In genomic region chr22:45268958-45269844, GRCh38 we compare ENCODE assay signal across 1 cellular context.
A peak's percentile ranks its signal among the peaks of the same experiment; 100 is the strongest.
TF ChIP-seq lines count a peak whose summit lies in the region.

No MANE protein-coding gene starts in this region.

TF ChIP-seq in HepG2, 621 proteins besides CTCF, POLR2A, EP300 and RAD21 (continued from another document and continues in another):
- TF ChIP-seq, protein P1, sequence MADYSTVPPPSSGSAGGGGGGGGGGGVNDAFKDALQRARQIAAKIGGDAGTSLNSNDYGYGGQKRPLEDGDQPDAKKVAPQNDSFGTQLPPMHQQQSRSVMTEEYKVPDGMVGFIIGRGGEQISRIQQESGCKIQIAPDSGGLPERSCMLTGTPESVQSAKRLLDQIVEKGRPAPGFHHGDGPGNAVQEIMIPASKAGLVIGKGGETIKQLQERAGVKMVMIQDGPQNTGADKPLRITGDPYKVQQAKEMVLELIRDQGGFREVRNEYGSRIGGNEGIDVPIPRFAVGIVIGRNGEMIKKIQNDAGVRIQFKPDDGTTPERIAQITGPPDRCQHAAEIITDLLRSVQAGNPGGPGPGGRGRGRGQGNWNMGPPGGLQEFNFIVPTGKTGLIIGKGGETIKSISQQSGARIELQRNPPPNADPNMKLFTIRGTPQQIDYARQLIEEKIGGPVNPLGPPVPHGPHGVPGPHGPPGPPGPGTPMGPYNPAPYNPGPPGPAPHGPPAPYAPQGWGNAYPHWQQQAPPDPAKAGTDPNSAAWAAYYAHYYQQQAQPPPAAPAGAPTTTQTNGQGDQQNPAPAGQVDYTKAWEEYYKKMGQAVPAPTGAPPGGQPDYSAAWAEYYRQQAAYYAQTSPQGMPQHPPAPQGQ (CRISPR knock-in tag; IDR thresholded peaks at IDR 0.05; ENCODE audit: borderline replicate concordance), result no peak
- TF ChIP-seq MAF1 (CRISPR knock-in tag; IDR thresholded peaks at IDR 0.05; ENCODE audit: borderline replicate concordance), result no peak
- no peak for TF ChIP-seq HNF4G (IDR thresholded peaks at IDR 0.05; ENCODE audit: borderline replicate concordance, low read depth, low read length)
- no peak for TF ChIP-seq HNF4G (CRISPR knock-in tag; IDR thresholded peaks at IDR 0.05; ENCODE audit: borderline replicate concordance, low read depth)
- TF ChIP-seq FOXK2 (IDR thresholded peaks at IDR 0.05), result no peak
- TF ChIP-seq ZNF280B (CRISPR knock-in tag; IDR thresholded peaks at IDR 0.05; ENCODE audit: borderline replicate concordance), result 0 out of 2 replicates have a peak, but pooled peaks have one; percentile 37
- TF ChIP-seq ZBTB38 (CRISPR knock-in tag; IDR thresholded peaks at IDR 0.05), result peak; percentile 37; the same call in 1 of the 2 replicates
- no peak for TF ChIP-seq ZNF615 (CRISPR knock-in tag; IDR thresholded peaks at IDR 0.05; ENCODE audit: borderline replicate concordance)
- no peak for TF ChIP-seq ZNF501 (CRISPR knock-in tag; IDR thresholded peaks at IDR 0.05)
- no peak for TF ChIP-seq ATF1 (CRISPR knock-in tag; IDR thresholded peaks at IDR 0.05)
- TF ChIP-seq, protein P2, sequence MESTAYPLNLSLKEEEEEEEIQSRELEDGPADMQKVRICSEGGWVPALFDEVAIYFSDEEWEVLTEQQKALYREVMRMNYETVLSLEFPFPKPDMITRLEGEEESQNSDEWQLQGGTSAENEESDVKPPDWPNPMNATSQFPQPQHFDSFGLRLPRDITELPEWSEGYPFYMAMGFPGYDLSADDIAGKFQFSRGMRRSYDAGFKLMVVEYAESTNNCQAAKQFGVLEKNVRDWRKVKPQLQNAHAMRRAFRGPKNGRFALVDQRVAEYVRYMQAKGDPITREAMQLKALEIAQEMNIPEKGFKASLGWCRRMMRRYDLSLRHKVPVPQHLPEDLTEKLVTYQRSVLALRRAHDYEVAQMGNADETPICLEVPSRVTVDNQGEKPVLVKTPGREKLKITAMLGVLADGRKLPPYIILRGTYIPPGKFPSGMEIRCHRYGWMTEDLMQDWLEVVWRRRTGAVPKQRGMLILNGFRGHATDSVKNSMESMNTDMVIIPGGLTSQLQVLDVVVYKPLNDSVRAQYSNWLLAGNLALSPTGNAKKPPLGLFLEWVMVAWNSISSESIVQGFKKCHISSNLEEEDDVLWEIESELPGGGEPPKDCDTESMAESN (CRISPR knock-in tag; conservative IDR thresholded peaks at IDR 0.05), result no peak
- TF ChIP-seq ZNF567 (CRISPR knock-in tag; IDR thresholded peaks at IDR 0.05; ENCODE audit: borderline replicate concordance), result no peak; the same call in 1 of the 2 replicates
- TF ChIP-seq ZNF468 (CRISPR knock-in tag; IDR thresholded peaks at IDR 0.05), result no peak
- TF ChIP-seq, protein P3, sequence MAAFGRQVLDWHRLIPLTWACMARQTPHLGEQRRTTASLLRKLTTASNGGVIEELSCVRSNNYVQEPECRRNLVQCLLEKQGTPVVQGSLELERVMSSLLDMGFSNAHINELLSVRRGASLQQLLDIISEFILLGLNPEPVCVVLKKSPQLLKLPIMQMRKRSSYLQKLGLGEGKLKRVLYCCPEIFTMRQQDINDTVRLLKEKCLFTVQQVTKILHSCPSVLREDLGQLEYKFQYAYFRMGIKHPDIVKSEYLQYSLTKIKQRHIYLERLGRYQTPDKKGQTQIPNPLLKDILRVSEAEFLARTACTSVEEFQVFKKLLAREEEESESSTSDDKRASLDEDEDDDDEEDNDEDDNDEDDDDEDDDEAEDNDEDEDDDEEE (CRISPR knock-in tag; IDR thresholded peaks at IDR 0.05), result no peak
- TF ChIP-seq ZBTB37 (CRISPR knock-in tag; IDR thresholded peaks at IDR 0.05), result no peak
- TF ChIP-seq TBX2 (CRISPR knock-in tag; IDR thresholded peaks at IDR 0.05; ENCODE audit: borderline replicate concordance), result no peak
- no peak for TF ChIP-seq MXI1 (IDR thresholded peaks at IDR 0.05; ENCODE audit: borderline replicate concordance, low read depth, low read length)
- TF ChIP-seq ZNF788 (CRISPR knock-in tag; IDR thresholded peaks at IDR 0.05; ENCODE audit: borderline replicate concordance), result 0 out of 2 replicates have a peak, but pooled peaks have one; percentile 27
- TF ChIP-seq TIGD3 (CRISPR knock-in tag; IDR thresholded peaks at IDR 0.05; ENCODE audit: borderline replicate concordance), result no peak
- TF ChIP-seq ZZZ3 (CRISPR knock-in tag; IDR thresholded peaks at IDR 0.05; ENCODE audit: borderline replicate concordance), result no peak
- TF ChIP-seq, protein P4, sequence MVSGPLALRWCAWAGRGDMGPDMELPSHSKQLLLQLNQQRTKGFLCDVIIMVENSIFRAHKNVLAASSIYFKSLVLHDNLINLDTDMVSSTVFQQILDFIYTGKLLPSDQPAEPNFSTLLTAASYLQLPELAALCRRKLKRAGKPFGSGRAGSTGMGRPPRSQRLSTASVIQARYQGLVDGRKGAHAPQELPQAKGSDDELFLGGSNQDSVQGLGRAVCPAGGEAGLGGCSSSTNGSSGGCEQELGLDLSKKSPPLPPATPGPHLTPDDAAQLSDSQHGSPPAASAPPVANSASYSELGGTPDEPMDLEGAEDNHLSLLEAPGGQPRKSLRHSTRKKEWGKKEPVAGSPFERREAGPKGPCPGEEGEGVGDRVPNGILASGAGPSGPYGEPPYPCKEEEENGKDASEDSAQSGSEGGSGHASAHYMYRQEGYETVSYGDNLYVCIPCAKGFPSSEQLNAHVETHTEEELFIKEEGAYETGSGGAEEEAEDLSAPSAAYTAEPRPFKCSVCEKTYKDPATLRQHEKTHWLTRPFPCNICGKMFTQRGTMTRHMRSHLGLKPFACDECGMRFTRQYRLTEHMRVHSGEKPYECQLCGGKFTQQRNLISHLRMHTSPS (CRISPR knock-in tag; IDR thresholded peaks at IDR 0.05; ENCODE audit: low read depth), result no peak; the same call in 1 of the 2 replicates
- TF ChIP-seq, protein P5, sequence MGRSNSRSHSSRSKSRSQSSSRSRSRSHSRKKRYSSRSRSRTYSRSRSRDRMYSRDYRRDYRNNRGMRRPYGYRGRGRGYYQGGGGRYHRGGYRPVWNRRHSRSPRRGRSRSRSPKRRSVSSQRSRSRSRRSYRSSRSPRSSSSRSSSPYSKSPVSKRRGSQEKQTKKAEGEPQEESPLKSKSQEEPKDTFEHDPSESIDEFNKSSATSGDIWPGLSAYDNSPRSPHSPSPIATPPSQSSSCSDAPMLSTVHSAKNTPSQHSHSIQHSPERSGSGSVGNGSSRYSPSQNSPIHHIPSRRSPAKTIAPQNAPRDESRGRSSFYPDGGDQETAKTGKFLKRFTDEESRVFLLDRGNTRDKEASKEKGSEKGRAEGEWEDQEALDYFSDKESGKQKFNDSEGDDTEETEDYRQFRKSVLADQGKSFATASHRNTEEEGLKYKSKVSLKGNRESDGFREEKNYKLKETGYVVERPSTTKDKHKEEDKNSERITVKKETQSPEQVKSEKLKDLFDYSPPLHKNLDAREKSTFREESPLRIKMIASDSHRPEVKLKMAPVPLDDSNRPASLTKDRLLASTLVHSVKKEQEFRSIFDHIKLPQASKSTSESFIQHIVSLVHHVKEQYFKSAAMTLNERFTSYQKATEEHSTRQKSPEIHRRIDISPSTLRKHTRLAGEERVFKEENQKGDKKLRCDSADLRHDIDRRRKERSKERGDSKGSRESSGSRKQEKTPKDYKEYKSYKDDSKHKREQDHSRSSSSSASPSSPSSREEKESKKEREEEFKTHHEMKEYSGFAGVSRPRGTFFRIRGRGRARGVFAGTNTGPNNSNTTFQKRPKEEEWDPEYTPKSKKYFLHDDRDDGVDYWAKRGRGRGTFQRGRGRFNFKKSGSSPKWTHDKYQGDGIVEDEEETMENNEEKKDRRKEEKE (IDR thresholded peaks at IDR 0.05), result no peak
- TF ChIP-seq, protein P6, sequence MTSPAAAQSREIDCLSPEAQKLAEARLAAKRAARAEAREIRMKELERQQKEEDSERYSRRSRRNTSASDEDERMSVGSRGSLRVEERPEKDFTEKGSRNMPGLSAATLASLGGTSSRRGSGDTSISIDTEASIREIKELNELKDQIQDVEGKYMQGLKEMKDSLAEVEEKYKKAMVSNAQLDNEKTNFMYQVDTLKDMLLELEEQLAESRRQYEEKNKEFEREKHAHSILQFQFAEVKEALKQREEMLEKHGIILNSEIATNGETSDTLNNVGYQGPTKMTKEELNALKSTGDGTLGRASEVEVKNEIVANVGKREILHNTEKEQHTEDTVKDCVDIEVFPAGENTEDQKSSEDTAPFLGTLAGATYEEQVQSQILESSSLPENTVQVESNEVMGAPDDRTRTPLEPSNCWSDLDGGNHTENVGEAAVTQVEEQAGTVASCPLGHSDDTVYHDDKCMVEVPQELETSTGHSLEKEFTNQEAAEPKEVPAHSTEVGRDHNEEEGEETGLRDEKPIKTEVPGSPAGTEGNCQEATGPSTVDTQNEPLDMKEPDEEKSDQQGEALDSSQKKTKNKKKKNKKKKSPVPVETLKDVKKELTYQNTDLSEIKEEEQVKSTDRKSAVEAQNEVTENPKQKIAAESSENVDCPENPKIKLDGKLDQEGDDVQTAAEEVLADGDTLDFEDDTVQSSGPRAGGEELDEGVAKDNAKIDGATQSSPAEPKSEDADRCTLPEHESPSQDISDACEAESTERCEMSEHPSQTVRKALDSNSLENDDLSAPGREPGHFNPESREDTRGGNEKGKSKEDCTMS (CRISPR knock-in tag; conservative IDR thresholded peaks at IDR 0.05), result no peak
- TF ChIP-seq XBP1 (CRISPR knock-in tag; IDR thresholded peaks at IDR 0.05), result no peak
- TF ChIP-seq RAD51 (IDR thresholded peaks at IDR 0.05; ENCODE audit: borderline replicate concordance), result no peak
- peak; percentile 55; the same call in 1 of the 2 replicates for TF ChIP-seq ZNF225 (CRISPR knock-in tag; IDR thresholded peaks at IDR 0.05)
- TF ChIP-seq ZNF317 (CRISPR knock-in tag; IDR thresholded peaks at IDR 0.05), result peak; percentile 63
- no peak for TF ChIP-seq NBN (conservative IDR thresholded peaks at IDR 0.05)
- no peak for TF ChIP-seq JARID2 (CRISPR knock-in tag; IDR thresholded peaks at IDR 0.05; ENCODE audit: insufficient replicate concordance)
- TF ChIP-seq, protein P7, sequence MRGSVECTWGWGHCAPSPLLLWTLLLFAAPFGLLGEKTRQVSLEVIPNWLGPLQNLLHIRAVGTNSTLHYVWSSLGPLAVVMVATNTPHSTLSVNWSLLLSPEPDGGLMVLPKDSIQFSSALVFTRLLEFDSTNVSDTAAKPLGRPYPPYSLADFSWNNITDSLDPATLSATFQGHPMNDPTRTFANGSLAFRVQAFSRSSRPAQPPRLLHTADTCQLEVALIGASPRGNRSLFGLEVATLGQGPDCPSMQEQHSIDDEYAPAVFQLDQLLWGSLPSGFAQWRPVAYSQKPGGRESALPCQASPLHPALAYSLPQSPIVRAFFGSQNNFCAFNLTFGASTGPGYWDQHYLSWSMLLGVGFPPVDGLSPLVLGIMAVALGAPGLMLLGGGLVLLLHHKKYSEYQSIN (CRISPR knock-in tag; IDR thresholded peaks at IDR 0.05; ENCODE audit: borderline replicate concordance), result no peak
- TF ChIP-seq ZNF564 (CRISPR knock-in tag; IDR thresholded peaks at IDR 0.05), result 0 out of 2 replicates have a peak, but pooled peaks have one; percentile 46
- no peak for TF ChIP-seq IRX3 (CRISPR knock-in tag; IDR thresholded peaks at IDR 0.05; ENCODE audit: borderline replicate concordance, low read depth)
- no peak for TF ChIP-seq CBX5 (CRISPR knock-in tag; IDR thresholded peaks at IDR 0.05; ENCODE audit: borderline replicate concordance)
- TF ChIP-seq HMGA1 (CRISPR knock-in tag; conservative IDR thresholded peaks at IDR 0.05), result no peak
- TF ChIP-seq FOXM1 (CRISPR knock-in tag; IDR thresholded peaks at IDR 0.05), result no peak
- TF ChIP-seq ZNF333 (CRISPR knock-in tag; IDR thresholded peaks at IDR 0.05; ENCODE audit: borderline replicate concordance), result 0 out of 2 replicates have a peak, but pooled peaks have one; percentile 24
- no peak for TF ChIP-seq ZNF343 (CRISPR knock-in tag; IDR thresholded peaks at IDR 0.05)
- TF ChIP-seq TARDBP (CRISPR knock-in tag; IDR thresholded peaks at IDR 0.05), result no peak
- peak; percentile 56; the same call in 1 of the 2 replicates for TF ChIP-seq KDM2A (CRISPR knock-in tag; IDR thresholded peaks at IDR 0.05; ENCODE audit: borderline replicate concordance, low read depth)
- TF ChIP-seq ZNF562 (CRISPR knock-in tag; IDR thresholded peaks at IDR 0.05; ENCODE audit: borderline replicate concordance), result no peak
- TF ChIP-seq, protein P8, sequence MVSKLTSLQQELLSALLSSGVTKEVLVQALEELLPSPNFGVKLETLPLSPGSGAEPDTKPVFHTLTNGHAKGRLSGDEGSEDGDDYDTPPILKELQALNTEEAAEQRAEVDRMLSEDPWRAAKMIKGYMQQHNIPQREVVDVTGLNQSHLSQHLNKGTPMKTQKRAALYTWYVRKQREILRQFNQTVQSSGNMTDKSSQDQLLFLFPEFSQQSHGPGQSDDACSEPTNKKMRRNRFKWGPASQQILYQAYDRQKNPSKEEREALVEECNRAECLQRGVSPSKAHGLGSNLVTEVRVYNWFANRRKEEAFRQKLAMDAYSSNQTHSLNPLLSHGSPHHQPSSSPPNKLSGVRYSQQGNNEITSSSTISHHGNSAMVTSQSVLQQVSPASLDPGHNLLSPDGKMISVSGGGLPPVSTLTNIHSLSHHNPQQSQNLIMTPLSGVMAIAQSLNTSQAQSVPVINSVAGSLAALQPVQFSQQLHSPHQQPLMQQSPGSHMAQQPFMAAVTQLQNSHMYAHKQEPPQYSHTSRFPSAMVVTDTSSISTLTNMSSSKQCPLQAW (CRISPR knock-in tag; IDR thresholded peaks at IDR 0.05), result no peak; the same call in 1 of the 2 replicates
- no peak for TF ChIP-seq NFRKB (IDR thresholded peaks at IDR 0.05)
- no peak for TF ChIP-seq SMYD3 (CRISPR knock-in tag; IDR thresholded peaks at IDR 0.05)
- no peak for TF ChIP-seq HMG20A (CRISPR knock-in tag; IDR thresholded peaks at IDR 0.05; ENCODE audit: borderline replicate concordance)
